ENCODE assay signal across 17 cellular contexts in genomic region chr12:81141220-81141619, GRCh38.
"Had no signal": no experiment of that assay in that cellular context is flagged by ENCODE, and none has a peak within 500 bp of the region (broad histone marks: within the 10 kb centered on the region; RNA-seq: fewer than 3 reads in every experiment).

No MANE protein-coding gene starts in this region.

- H3K9me3 ChIP-seq: ascending aorta, psoas muscle, suprapubic skin, transverse colon had no signal

- H3K27ac ChIP-seq: ascending aorta, hepatocyte, psoas muscle, suprapubic skin, transverse colon had no signal

- DNase-seq: activated CD4-positive, alpha-beta T cell treated with anti-CD3 and anti-CD28 coated beads, Interleukin-2, amount 10 ng/mL, durations not matched to agents 7 days and 5 days; activated CD8-positive, alpha-beta memory T cell treated with anti-CD3 and anti-CD28 coated beads, Interleukin-2, amount 50 U/mL, for 48 hours; activated effector memory CD4-positive, alpha-beta T cell treated with anti-CD3 and anti-CD28 coated beads, Interleukin-2, amount 50 U/mL, for 16 hours; activated naive CD4-positive, alpha-beta T cell treated with anti-CD3 and anti-CD28 coated beads, Interleukin-2, amount 50 U/mL, for 16 hours; activated T-cell treated with anti-CD3 and anti-CD28 coated beads, Interleukin-2, amount 50 U/mL, for 48 hours; cerebellar nuclear complex; effector CD8-positive, alpha-beta T cell; left colon; midbrain; psoas muscle; stimulated activated CD4-positive, alpha-beta T cell treated with anti-CD3 and anti-CD28 coated beads, Interleukin-4, amount 100 ng/mL, for 1 hour; stimulated activated naive CD8-positive, alpha-beta T cell treated with anti-CD3 and anti-CD28 coated beads, Interleukin-15, amount 100 ng/mL, for 72 hours; transverse colon had no signal

- H3K4me1 ChIP-seq: ascending aorta, psoas muscle, transverse colon had no signal

- H3K36me3 ChIP-seq: suprapubic skin, transverse colon had no signal

- H3K4me3 ChIP-seq: ascending aorta, hepatocyte, psoas muscle, smooth muscle cell, suprapubic skin, transverse colon had no signal

- H3K27me3 ChIP-seq: ascending aorta, hepatocyte, suprapubic skin, transverse colon had no signal
